ENCODE assay signal across 8 cellular contexts in genomic region chr5:72508241-72509170, GRCh38. TPM values are rescaled to one million over a fixed set of nuclear protein-coding genes. Genes with fewer than 3 reads are reported as not detected.
A peak's percentile ranks its signal among the peaks of the same experiment; 100 is the strongest.
DNase-seq lines count a peak whose midpoint lies in the region; ATAC-seq and TF ChIP-seq lines count a peak whose summit lies in the region.

No MANE protein-coding gene starts in this region.

- no peak overlapping the region for H3K27ac Mint-ChIP-seq in activated naive CD4-positive, alpha-beta T cell treated with anti-CD3 and anti-CD28 coated beads, Interleukin-2, amount 50 U/mL, for 72 hours

- no peaks in the 10 kb centered on the region for H3K27me3 ChIP-seq in WERI-Rb-1 (ENCODE audit: insufficient read depth, low read depth, severe bottlenecking)

- ATAC-seq in GM19023 (IDR thresholded peaks at IDR 0.05; ENCODE audit: unreplicated experiment) (peak; percentile 92), HG02870 (IDR thresholded peaks at IDR 0.05; ENCODE audit: unreplicated experiment) (peak; percentile 86)
- ATAC-seq in activated naive CD4-positive, alpha-beta T cell treated with anti-CD3 and anti-CD28 coated beads, Interleukin-2, amount 50 U/mL, for 72 hours = no peak

- H3K4me3 ChIP-seq in WERI-Rb-1 (ENCODE audit: low read depth, low read length) = no peak overlapping the region

- no peaks in the 10 kb centered on the region for H3K36me3 ChIP-seq in WERI-Rb-1

- H3K9me3 ChIP-seq in WERI-Rb-1 (ENCODE audit: severe bottlenecking) = no peaks in the 10 kb centered on the region

- H3K36me3 Mint-ChIP-seq in activated naive CD4-positive, alpha-beta T cell treated with anti-CD3 and anti-CD28 coated beads, Interleukin-2, amount 50 U/mL, for 72 hours = no peaks in the 10 kb centered on the region

- no peak overlapping the region for H3K27ac ChIP-seq in WERI-Rb-1

- H3K9me3 Mint-ChIP-seq in activated naive CD4-positive, alpha-beta T cell treated with anti-CD3 and anti-CD28 coated beads, Interleukin-2, amount 50 U/mL, for 72 hours = no peaks in the 10 kb centered on the region

- DNase-seq in SIG-M5 (lab: John Stamatoyannopoulos, UW) (peak; percentile 27), pons (ENCODE audit: low spot score) (peak; percentile 37), inferior parietal cortex (ENCODE audit: extremely low spot score) (no peak), COLO668 (lab: John Stamatoyannopoulos, UW; ENCODE audit: unreplicated experiment) (no peak), WERI-Rb-1 (no peak)
- no peak for DNase-seq in activated naive CD4-positive, alpha-beta T cell treated with anti-CD3 and anti-CD28 coated beads, Interleukin-2, amount 50 U/mL, for 72 hours (ENCODE audit: low spot score in 2 of 2)

- TF ChIP-seq CTCF in WERI-Rb-1 (IDR thresholded peaks at IDR 0.05; ENCODE audit: low read depth, low read length) = no peak

RNA-seq across cellular contexts. Expression of gene ZNF366, which starts 1.3 kb away (rescaled TPM):
- total RNA-seq in activated naive CD4-positive, alpha-beta T cell treated with anti-CD3 and anti-CD28 coated beads, Interleukin-2, amount 50 U/mL, for 72 hours = not detected

Comparison
In these comparisons a context has a peak if more than half of its experiments do, and no peak if none do; other contexts are left out.
1. ATAC-seq: peak in GM19023 (single experiment) and HG02870 (single experiment); none in activated naive CD4-positive, alpha-beta T cell treated with anti-CD3 and anti-CD28 coated beads, Interleukin-2, amount 50 U/mL, for 72 hours (0 of 2).
2. DNase-seq: peak in SIG-M5 (single experiment) and pons (single experiment); none in inferior parietal cortex (single experiment), COLO668 (single experiment), WERI-Rb-1 (single experiment) and activated naive CD4-positive, alpha-beta T cell treated with anti-CD3 and anti-CD28 coated beads, Interleukin-2, amount 50 U/mL, for 72 hours (0 of 2).